Comparison of ENCODE assay signal across 8 cellular contexts in the genomic region with DNA sequence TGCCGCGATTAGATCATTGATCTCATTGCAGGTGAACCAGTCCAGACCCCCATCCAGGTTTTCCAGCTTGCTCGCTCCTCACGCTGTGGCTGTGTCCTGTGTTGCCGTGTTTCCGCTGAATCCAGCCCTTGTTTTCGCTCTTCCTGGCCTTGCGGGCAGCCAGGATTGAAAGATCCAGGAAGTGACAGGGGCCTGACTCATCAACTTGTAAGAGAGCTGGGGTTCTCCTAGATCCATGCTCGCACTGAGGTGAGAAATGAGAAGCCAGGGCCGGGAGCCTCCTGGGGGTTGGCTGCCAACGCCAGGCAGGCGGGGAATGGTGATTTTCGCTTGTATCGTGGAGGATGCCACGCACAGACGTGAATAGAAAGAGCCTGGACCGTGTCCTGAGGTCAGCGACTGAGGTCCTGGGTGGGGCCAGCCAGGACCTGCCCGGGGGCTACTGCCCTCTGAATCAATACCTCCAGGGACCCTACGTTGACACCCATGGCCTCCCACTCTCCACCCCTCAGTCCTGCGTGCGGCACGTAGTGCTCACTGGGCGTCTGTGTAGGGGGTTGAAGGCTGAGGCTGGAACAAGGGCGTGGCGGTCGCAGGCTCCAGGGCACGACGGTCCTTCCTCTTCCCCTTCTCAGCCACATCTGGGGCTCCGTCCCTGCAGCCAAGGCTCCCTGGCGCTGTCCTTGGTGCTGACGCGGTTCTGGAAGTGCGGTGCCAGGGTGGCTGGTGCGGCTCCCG. TPM values are rescaled to one million over a fixed set of nuclear protein-coding genes. Genes with fewer than 3 reads are reported as not detected.
DNase-seq lines count a peak whose midpoint lies in the region; ATAC-seq and TF ChIP-seq lines count a peak whose summit lies in the region.

No MANE protein-coding gene starts in this region.

- peaks cover 15% of the 10 kb centered on the region for H3K9me3 Mint-ChIP-seq in activated naive CD4-positive, alpha-beta T cell treated with anti-CD3 and anti-CD28 coated beads, Interleukin-2, amount 10 ng/mL, durations not matched to agents 7 days and 5 days
- peaks cover 13% of the 10 kb centered on the region for H3K9me3 Mint-ChIP-seq in nephron

- intact Hi-C loops in PC-9 (cut with micrococcal nuclease; ENCODE audit: unreplicated experiment) = loop anchor here (1.0 to 2.0 kb wide), 5 partner anchors 28 to 70 kb away; a partner anchor contains a TSS

- no peaks in the 10 kb centered on the region for H4K20me1 ChIP-seq in PC-9 (ENCODE audit: insufficient read depth)

- peaks cover 45% of the 10 kb centered on the region for H3K27me3 Mint-ChIP-seq in activated naive CD4-positive, alpha-beta T cell treated with anti-CD3 and anti-CD28 coated beads, Interleukin-2, amount 10 ng/mL, durations not matched to agents 7 days and 5 days
- peaks cover 9% of the 10 kb centered on the region for H3K27me3 Mint-ChIP-seq in nephron (ENCODE audit: low read depth)

- H3K27ac ChIP-seq in PC-9 (peak overlapping the region; percentile 92), foreskin keratinocyte (no peak overlapping the region), suprapubic skin (peak overlapping the region; percentile 78)

- H3K36me3 ChIP-seq in PC-9 (ENCODE audit: low read depth) = no peaks in the 10 kb centered on the region
- H3K36me3 ChIP-seq in suprapubic skin = no peaks in the 10 kb centered on the region

- CTCF ChIA-PET in PC-9 (lab: Charles Lee) = interaction anchor here (0.6 to 1.2 kb wide), 2 partner anchors 42 to 332 kb away, joined by 3 to 4 read pairs; a partner anchor contains a TSS
- CTCF ChIA-PET in activated naive CD4-positive, alpha-beta T cell treated with anti-CD3 and anti-CD28 coated beads, Interleukin-2, amount 10 ng/mL, durations not matched to agents 7 days and 5 days (lab: Charles Lee) = interaction anchor here (1.1 kb wide), 1 partner anchor 76 kb away, joined by 3 read pairs; no protein-coding TSS in a partner anchor

- H3K9me3 ChIP-seq in PC-9 (ENCODE audit: insufficient read depth, low read depth) (peaks cover 16% of the 10 kb centered on the region; the same call in 1 of the 2 replicates), suprapubic skin (peaks cover 4% of the 10 kb centered on the region)

- no peak for TF ChIP-seq EP300 in suprapubic skin (IDR thresholded peaks at IDR 0.05)

- H3K27me3 ChIP-seq in PC-9 (ENCODE audit: insufficient read depth, low read depth) = no peaks in the 10 kb centered on the region
- no peaks in the 10 kb centered on the region for H3K27me3 ChIP-seq in foreskin keratinocyte
- H3K27me3 ChIP-seq in suprapubic skin = peaks cover 4% of the 10 kb centered on the region

- H3F3A ChIP-seq in PC-9 (ENCODE audit: insufficient read depth, low read depth) = peaks cover 28% of the 10 kb centered on the region

- H3K27ac Mint-ChIP-seq in activated naive CD4-positive, alpha-beta T cell treated with anti-CD3 and anti-CD28 coated beads, Interleukin-2, amount 10 ng/mL, durations not matched to agents 7 days and 5 days = peak overlapping the region; percentile 69
- peak overlapping the region in 1 of 3 experiments; percentile 54 for H3K27ac Mint-ChIP-seq in nephron

- H3K4me3 Mint-ChIP-seq in activated naive CD4-positive, alpha-beta T cell treated with anti-CD3 and anti-CD28 coated beads, Interleukin-2, amount 10 ng/mL, durations not matched to agents 7 days and 5 days = peak overlapping the region; percentile 21
- peak overlapping the region; percentile 80 to 81 (median 81) for H3K4me3 Mint-ChIP-seq in nephron

- H3K4me1 ChIP-seq in PC-9 (replicated peaks; ENCODE audit: insufficient read depth) = peaks cover 15% of the 10 kb centered on the region
- peaks cover 7% of the 10 kb centered on the region for H3K4me1 ChIP-seq in foreskin keratinocyte
- peaks cover 16% of the 10 kb centered on the region for H3K4me1 ChIP-seq in suprapubic skin

- peak overlapping the region; percentile 92 for H3K4me2 ChIP-seq in PC-9

- peak; percentile 94 for DNase-seq in COLO668 (lab: John Stamatoyannopoulos, UW; ENCODE audit: unreplicated experiment)
- peak; percentile 86 for DNase-seq in Jurkat, Clone E6-1 (ENCODE audit: low read depth, low spot score)
- DNase-seq in PC-9 = peak; percentile 95 to 100
- DNase-seq in activated naive CD4-positive, alpha-beta T cell treated with anti-CD3 and anti-CD28 coated beads, Interleukin-2, amount 10 ng/mL, durations not matched to agents 7 days and 5 days = peak; percentile 76
- peak; percentile 98 to 99 for DNase-seq in foreskin keratinocyte
- peak in 1 of 2 donors; percentile 79 for DNase-seq in suprapubic skin (ENCODE audit: low spot score in 2 of 2)

- POLR2A ChIA-PET in PC-9 (lab: Charles Lee; ENCODE audit: unreplicated experiment) = interaction anchor here (0.5 to 1.2 kb wide), 3 partner anchors 44 to 1158 kb away, joined by 6 to 19 read pairs (median 11); no protein-coding TSS in a partner anchor

- peak overlapping the region; percentile 59 for H3K4me3 ChIP-seq in Jurkat, Clone E6-1 (ENCODE audit: low read length)
- H3K4me3 ChIP-seq in PC-9 (peak overlapping the region; percentile 61), suprapubic skin (peak overlapping the region; percentile 47)

- no peak for TF ChIP-seq POLR2A in suprapubic skin (IDR thresholded peaks at IDR 0.05)

- H3K4me1 Mint-ChIP-seq in activated naive CD4-positive, alpha-beta T cell treated with anti-CD3 and anti-CD28 coated beads, Interleukin-2, amount 10 ng/mL, durations not matched to agents 7 days and 5 days = peaks cover 14% of the 10 kb centered on the region
- peaks cover 10% of the 10 kb centered on the region for H3K4me1 Mint-ChIP-seq in nephron

- 13% methylated on average over 9 of the region's 36 CpGs for WGBS in suprapubic skin

- TF ChIP-seq CTCF in PC-9 (conservative IDR thresholded peaks at IDR 0.05) (no peak), foreskin keratinocyte (conservative IDR thresholded peaks at IDR 0.05) (peak; percentile 46), nephron (IDR thresholded peaks at IDR 0.05; ENCODE audit: unreplicated experiment in 3 of 3) (no peak), suprapubic skin (IDR thresholded peaks at IDR 0.05) (no peak)

- no peaks in the 10 kb centered on the region for H3K9me2 ChIP-seq in PC-9 (ENCODE audit: insufficient read depth)

- no peaks in the 10 kb centered on the region for H3K79me2 ChIP-seq in PC-9 (ENCODE audit: low read depth)

- BruUV-seq in PC-9 (replicated peaks; lab: Mats Ljungman, UMichigan) = TSS peak; percentile 28

- ATAC-seq in foreskin keratinocyte (peak; percentile 95), HG02588 (IDR thresholded peaks at IDR 0.05; ENCODE audit: unreplicated experiment) (no peak)

- H3K36me3 Mint-ChIP-seq in activated naive CD4-positive, alpha-beta T cell treated with anti-CD3 and anti-CD28 coated beads, Interleukin-2, amount 10 ng/mL, durations not matched to agents 7 days and 5 days = peaks cover 11% of the 10 kb centered on the region
- peaks cover 3% of the 10 kb centered on the region for H3K36me3 Mint-ChIP-seq in nephron (ENCODE audit: low read depth)

- H2AFZ ChIP-seq in PC-9 = no peak overlapping the region; the same call in 1 of the 2 replicates

RNA-seq across cellular contexts. Expression of a gene that starts 7.3 kb away (rescaled TPM):
- not detected for polyA plus RNA-seq in Jurkat, Clone E6-1 (2012; ENCODE audit: insufficient read depth, insufficient read length)
- total RNA-seq in PC-9 (2021) (11.7 and 21.4 TPM in 2 replicates), foreskin keratinocyte (0.11 and 0.17 TPM in 2 replicates), suprapubic skin (1 to 10 TPM in 2 of 4 donors, under 1 TPM in 1, not detected in 1; 0.34 to 1.4 (median 1.1) TPM)
- 0.04 and 0.06 TPM in 2 replicates for polyA plus RNA-seq in foreskin keratinocyte

RNA-seq across cellular contexts. Expression of a gene that starts 11.9 kb away (rescaled TPM):
- 9.9 TPM for polyA plus RNA-seq in Jurkat, Clone E6-1 (2012; ENCODE audit: insufficient read depth, insufficient read length)
- 18.1 and 18.4 TPM in 2 replicates for total RNA-seq in PC-9 (2021)
- 1.2 and 1.7 TPM in 2 replicates for total RNA-seq in foreskin keratinocyte
- polyA plus RNA-seq in foreskin keratinocyte = 2.2 and 2.9 TPM in 2 replicates
- total RNA-seq in suprapubic skin = 1 to 10 TPM; 2.0 to 9.4 (median 4.2) TPM

RNA-seq across cellular contexts. Expression of a gene that starts 36.5 kb away (rescaled TPM):
- polyA plus RNA-seq in Jurkat, Clone E6-1 (2012; ENCODE audit: insufficient read depth, insufficient read length) = 4.1 TPM
- 1.3 and 2.8 TPM in 2 replicates for total RNA-seq in PC-9 (2021)
- total RNA-seq in foreskin keratinocyte = 0.32 and 0.34 TPM in 2 replicates
- polyA plus RNA-seq in foreskin keratinocyte = 0.13 and 0.24 TPM in 2 replicates
- total RNA-seq in suprapubic skin = 1 to 10 TPM in 3 of 4 donors, not detected in 1; 1.1 to 7.8 (median 6.8) TPM

RNA-seq across cellular contexts. Expression of a gene that starts 42.2 kb away (rescaled TPM):
- polyA plus RNA-seq in Jurkat, Clone E6-1 (2012; ENCODE audit: insufficient read depth, insufficient read length) = 249 TPM
- total RNA-seq in PC-9 (2021) (136 and 159 TPM in 2 replicates), foreskin keratinocyte (57.6 and 65.2 TPM in 2 replicates), suprapubic skin (10 to 100 TPM; 49.0 to 56.2 (median 51.3) TPM)
- 48.5 and 52.7 TPM in 2 replicates for polyA plus RNA-seq in foreskin keratinocyte

RNA-seq across cellular contexts. Expression of a gene that starts 50.2 kb away (rescaled TPM):
- 14.5 TPM for polyA plus RNA-seq in Jurkat, Clone E6-1 (2012; ENCODE audit: insufficient read depth, insufficient read length)
- total RNA-seq in PC-9 (2021) (51.8 and 76.6 TPM in 2 replicates), foreskin keratinocyte (7.3 and 9.1 TPM in 2 replicates), suprapubic skin (10 to 100 TPM in 1 of 4 donors, 1 to 10 TPM in 1, under 1 TPM in 2; 0.48 to 10.6 (median 3.1) TPM)
- polyA plus RNA-seq in foreskin keratinocyte = 10.2 and 11.4 TPM in 2 replicates
